Comparison of ENCODE assay signal across 8 cellular contexts in the genomic region with DNA sequence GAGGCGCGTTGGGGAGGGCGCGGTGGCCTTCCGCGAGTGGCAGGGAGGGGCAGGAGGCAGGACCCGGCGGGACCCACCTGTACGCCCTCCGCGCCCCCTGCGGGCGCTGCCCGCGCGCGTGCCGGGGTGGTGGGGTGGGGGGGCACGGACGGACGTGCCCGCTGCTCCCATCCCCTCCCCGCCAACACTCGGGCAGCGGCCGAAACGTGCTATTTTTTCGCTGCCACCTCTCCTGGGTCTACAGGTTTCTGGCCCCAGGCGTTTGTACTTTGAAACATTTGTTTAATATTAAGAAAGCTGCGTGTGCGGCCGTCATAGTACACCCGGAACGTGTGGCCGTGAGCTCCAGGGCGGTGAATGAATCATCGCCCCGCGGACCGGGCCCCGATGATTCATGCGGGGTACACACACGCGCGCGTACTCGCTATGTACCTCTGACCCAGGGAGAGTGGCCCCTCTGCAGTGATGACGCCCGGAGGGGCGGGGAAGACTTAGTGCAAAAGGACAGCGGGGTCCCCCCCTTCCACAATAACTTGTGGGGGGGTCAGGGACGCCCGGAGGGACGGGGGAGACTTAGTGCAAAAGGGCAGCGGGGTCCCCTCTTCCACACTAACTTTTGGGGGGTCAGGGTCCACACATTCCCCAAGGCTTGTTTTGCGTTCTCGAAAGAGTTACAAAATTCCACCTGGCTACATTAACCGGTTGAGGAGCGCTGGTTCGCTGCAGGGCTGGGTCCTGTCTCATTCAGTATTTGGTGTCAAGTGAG. TPM values are rescaled to one million over a fixed set of nuclear protein-coding genes. Genes with fewer than 3 reads are reported as not detected.
DNase-seq lines count a peak whose midpoint lies in the region; ATAC-seq and TF ChIP-seq lines count a peak whose summit lies in the region.

No MANE protein-coding gene starts in this region.

- H3K23ac ChIP-seq in trophoblast cell (ENCODE audit: low read length), result no peak overlapping the region

- WGBS in trophoblast cell (ENCODE audit: extremely low coverage, insufficient coverage, insufficient read length), result no CpG with 5 or more reads among the region's 60 CpGs
- WGBS in tibial nerve, 2 donors, result 6% methylated on average over 31 to 48 of the region's 60 CpGs

- peak overlapping the region; percentile 12 for H4K12ac ChIP-seq in trophoblast cell (ENCODE audit: low read depth, low read length)

- H3K27ac ChIP-seq in SK-N-MC (no peak overlapping the region), cardiac muscle cell (no peak overlapping the region), trophoblast cell (ENCODE audit: low read depth, low read length) (no peak overlapping the region), tibial nerve (peak overlapping the region; percentile 85 to 98 (median 95))

- H2AK5ac ChIP-seq in trophoblast cell (ENCODE audit: low read length), result no peak overlapping the region

- H3K9ac ChIP-seq in SK-N-MC (ENCODE audit: insufficient read length) (peak overlapping the region; percentile 75), trophoblast cell (ENCODE audit: low read length) (no peak overlapping the region)

- ATAC-seq in HG03139 (IDR thresholded peaks at IDR 0.05; ENCODE audit: unreplicated experiment), result peak; percentile 18

- H3K4me1 ChIP-seq in cardiac muscle cell (ENCODE audit: low read depth) (peaks cover 6% of the 10 kb centered on the region), trophoblast cell (ENCODE audit: control insufficient read depth in 1 of 2, insufficient read depth in 2 of 2, low read length in 2 of 2) (peaks cover 7 to 10% of the 10 kb centered on the region in 2 experiments), tibial nerve (peaks cover 0 to 34% (median 2%) of the 10 kb centered on the region in 4 donors)

- peak in 1 of 2 donors; percentile 79 for TF ChIP-seq EP300 in tibial nerve (IDR thresholded peaks at IDR 0.05)

- no peak overlapping the region for H2BK120ac ChIP-seq in trophoblast cell (ENCODE audit: insufficient read depth, low read length, poor library complexity)

- peak in 1 of 2 donors; percentile 39 for TF ChIP-seq POLR2A in tibial nerve (IDR thresholded peaks at IDR 0.05)

- peak overlapping the region; percentile 2 for H3K18ac ChIP-seq in trophoblast cell (ENCODE audit: low read length)

- H3K79me1 ChIP-seq in trophoblast cell (ENCODE audit: low read length), result peaks cover 4% of the 10 kb centered on the region

- H2BK5ac ChIP-seq in trophoblast cell (ENCODE audit: low read depth, low read length, poor library complexity), result no peak overlapping the region

- H3K14ac ChIP-seq in trophoblast cell (ENCODE audit: low read length), result no peak overlapping the region

- peak overlapping the region; percentile 14 for H2AFZ ChIP-seq in trophoblast cell (ENCODE audit: insufficient read depth, low read length, poor library complexity)

- H4K91ac ChIP-seq in trophoblast cell (ENCODE audit: low read depth, low read length), result peak overlapping the region; percentile 61

- H2BK12ac ChIP-seq in trophoblast cell (ENCODE audit: low read length), result no peak overlapping the region

- H3K4me3 ChIP-seq in SK-N-MC (peak overlapping the region; percentile 78), cardiac muscle cell (peak overlapping the region; percentile 81), trophoblast cell (ENCODE audit: low read depth, low read length) (peak overlapping the region; percentile 81), tibial nerve (peak overlapping the region; percentile 58 to 92 (median 82))

- H3K4me2 ChIP-seq in trophoblast cell (ENCODE audit: low read length), result peak overlapping the region; percentile 93

- H4K8ac ChIP-seq in trophoblast cell (ENCODE audit: low read depth, low read length), result peak overlapping the region; percentile 4

- H3K79me2 ChIP-seq in trophoblast cell (ENCODE audit: control insufficient read depth, insufficient read depth, low read length, poor library complexity), result no peaks in the 10 kb centered on the region

- H3K9me3 ChIP-seq in SK-N-MC (ENCODE audit: low read depth, low read length) (no peaks in the 10 kb centered on the region), cardiac muscle cell (ENCODE audit: low read depth) (no peaks in the 10 kb centered on the region), trophoblast cell (ENCODE audit: insufficient read depth, low read depth, low read length) (no peaks in the 10 kb centered on the region), tibial nerve (no peaks in the 10 kb centered on the region)

- peak in 2 of 3 experiments; percentile 21 to 37 for DNase-seq in NCI-H1417 (lab: John Stamatoyannopoulos, UW)
- no peak for DNase-seq in NCI-H1417 treated with DMSO at 0.1 percent for 48 hours (lab: John Stamatoyannopoulos, UW)
- DNase-seq in SK-N-MC (ENCODE audit: low read depth, low spot score), result no peak
- peak; percentile 49 for DNase-seq in activated naive CD8-positive, alpha-beta T cell treated with anti-CD3 and anti-CD28 coated beads, Interleukin-2, amount 50 U/mL, for 16 hours (ENCODE audit: low read depth, low spot score)
- DNase-seq in cardiac muscle cell (ENCODE audit: low read depth in 1 of 2, low spot score in 1 of 2), result peak; percentile 23 to 70
- DNase-seq in trophoblast cell, result peak; percentile 35 to 42
- peak; percentile 32 to 55 for DNase-seq in tibial nerve (ENCODE audit: low spot score in 2 of 2)

- H3K36me3 ChIP-seq in SK-N-MC (ENCODE audit: insufficient read depth, low read length), result no peaks in the 10 kb centered on the region
- H3K36me3 ChIP-seq in cardiac muscle cell, result no peaks in the 10 kb centered on the region
- no peaks in the 10 kb centered on the region for H3K36me3 ChIP-seq in trophoblast cell (ENCODE audit: control insufficient read depth in 1 of 2, insufficient read depth in 2 of 2, low read length in 2 of 2)
- no peaks in the 10 kb centered on the region for H3K36me3 ChIP-seq in tibial nerve

- no peak overlapping the region for H3K4ac ChIP-seq in trophoblast cell (ENCODE audit: low read depth, low read length)

- H3K27me3 ChIP-seq in cardiac muscle cell (peaks cover 83% of the 10 kb centered on the region), trophoblast cell (ENCODE audit: insufficient read depth, low read length) (peaks cover 20% of the 10 kb centered on the region), tibial nerve (no peaks in the 10 kb centered on the region)

- TF ChIP-seq CTCF in cardiac muscle cell (IDR thresholded peaks at IDR 0.05; ENCODE audit: low read depth, low read length), result peak; percentile 7
- TF ChIP-seq CTCF in tibial nerve (IDR thresholded peaks at IDR 0.05), result peak in 1 of 5 experiments; percentile 15

RNA-seq across cellular contexts. Expression of a gene that starts 56.6 kb away (rescaled TPM):
- total RNA-seq in cardiac muscle cell (13.8 and 19.8 TPM in 2 replicates), tibial nerve (10 to 100 TPM; 29.6 to 59.9 (median 41.4) TPM)
- polyA plus RNA-seq in cardiac muscle cell, result 16.4 and 39.3 TPM in 2 replicates
- polyA plus RNA-seq in trophoblast cell (2013), result 6.8 and 7.2 TPM in 2 replicates

Comparison
In these comparisons a context has a peak if more than half of its experiments do, and no peak if none do; other contexts are left out.
1. DNase-seq: peak in NCI-H1417 (2 of 3), activated naive CD8-positive, alpha-beta T cell treated with anti-CD3 and anti-CD28 coated beads, Interleukin-2, amount 50 U/mL, for 16 hours (single experiment), cardiac muscle cell (2 of 2), trophoblast cell (2 of 2) and tibial nerve (2 of 2); none in NCI-H1417 treated with DMSO at 0.1 percent for 48 hours (single experiment) and SK-N-MC (single experiment).
2. H3K27ac ChIP-seq: peak in tibial nerve (4 of 4); none in SK-N-MC (single experiment), cardiac muscle cell (single experiment) and trophoblast cell (single experiment).
3. Peak in every context shown above with its lines, with median percentiles within 50 percentile points of each other: H3K4me3 ChIP-seq.